Comparison of ENCODE assay signal across 11 cellular contexts in the genomic region with DNA sequence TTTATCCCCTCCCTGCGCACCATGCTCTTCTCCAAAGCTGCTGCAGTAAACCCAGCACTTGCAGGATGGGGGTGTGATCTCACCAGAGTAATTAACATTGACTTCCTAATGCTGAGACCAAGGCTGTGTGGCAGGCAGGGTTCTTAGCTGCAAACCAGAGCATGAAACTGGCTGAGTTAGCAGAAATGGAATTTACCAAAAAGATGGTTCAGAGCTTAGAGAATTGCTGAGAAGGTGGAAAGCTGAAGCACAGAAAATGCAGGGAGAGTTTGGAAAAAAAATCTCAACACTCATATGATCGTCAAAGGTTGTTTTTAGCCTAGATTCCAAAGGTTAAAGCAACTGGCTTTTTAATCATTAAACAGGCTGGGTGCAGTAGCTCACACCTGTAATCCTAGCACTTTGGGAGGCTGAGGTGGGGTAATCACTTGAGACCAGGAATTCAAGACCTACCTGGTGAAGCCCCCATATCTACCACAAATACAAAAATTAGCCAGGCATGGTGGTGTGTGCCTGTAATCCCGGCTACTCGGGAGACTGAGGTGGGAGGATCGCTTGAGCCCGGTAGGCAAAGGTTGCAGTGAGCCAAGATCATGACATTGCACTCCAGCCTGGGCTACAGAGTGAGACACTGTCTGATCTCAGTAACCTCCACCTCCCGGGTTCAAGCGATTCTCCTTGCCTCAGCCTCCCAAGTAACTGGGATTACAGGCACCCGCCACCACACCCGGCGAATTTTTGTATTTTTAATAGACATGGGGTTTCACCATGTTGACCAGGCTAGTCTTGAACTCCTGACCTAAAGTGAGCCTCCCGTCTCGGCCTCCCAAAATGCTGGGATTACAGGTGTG. TPM values are rescaled to one million over a fixed set of nuclear protein-coding genes. Genes with fewer than 3 reads are reported as not detected.
A peak's percentile ranks its signal among the peaks of the same experiment; 100 is the strongest.
DNase-seq lines count a peak whose midpoint lies in the region; ATAC-seq and TF ChIP-seq lines count a peak whose summit lies in the region.
"Had no signal": no experiment of that assay in that cellular context is flagged by ENCODE, and none has a peak within 500 bp of the region (broad histone marks: within the 10 kb centered on the region; RNA-seq: fewer than 3 reads in every experiment).

No MANE protein-coding gene starts in this region.

- H3K4me1 ChIP-seq in stomach = peaks cover 3 to 37% (median 15%) of the 10 kb centered on the region in 4 donors

- POLR2A ChIA-PET in activated B cell treated with CpG ODN at 0.5 μM for 24 hours (lab: Charles Lee) = interaction anchor here (0.9 kb wide), 1 partner anchor 9 kb away, joined by 3 read pairs; no protein-coding TSS in a partner anchor

- CTCF ChIA-PET in activated B cell treated with CpG ODN at 0.5 μM for 24 hours (lab: Charles Lee) = no interaction called here

- TF ChIP-seq EP300 in stomach (IDR thresholded peaks at IDR 0.05) = no peak

- intact Hi-C loops in activated B cell treated with CpG ODN at 0.5 μM for 24 hours (cut with micrococcal nuclease) (no loop called here), stomach (cut with DNase I; ENCODE audit: low total_unique reads) (loop anchor here (10.0 kb wide), 1 partner anchor 46 kb away; the partner anchor contains the start of gene ZC3H7A)

- H3K9me3 ChIP-seq in stomach = no peaks in the 10 kb centered on the region

- ATAC-seq in activated naive CD8-positive, alpha-beta T cell treated with anti-CD3 and anti-CD28 coated beads, Interleukin-2, amount 50 U/mL, for 24 hours = no peak
- ATAC-seq in activated B cell treated with CpG ODN at 0.5 μM for 24 hours (ENCODE audit: low read depth) (no peak), left lobe of liver (peak; percentile 79), HG03095 (IDR thresholded peaks at IDR 0.05; ENCODE audit: unreplicated experiment) (no peak), HG03432 (IDR thresholded peaks at IDR 0.05; ENCODE audit: unreplicated experiment) (no peak)

- H3K4me3 ChIP-seq in stomach = no peak overlapping the region

- peak overlapping the region; percentile 34 for H3K27ac Mint-ChIP-seq in activated naive CD8-positive, alpha-beta T cell
- no peak overlapping the region for H3K27ac Mint-ChIP-seq in activated naive CD8-positive, alpha-beta T cell treated with anti-CD3 and anti-CD28 coated beads, Interleukin-2, amount 50 U/mL, for 24 hours
- H3K27ac Mint-ChIP-seq in activated B cell treated with CpG ODN at 0.5 μM for 24 hours = peak overlapping the region; percentile 6
- H3K27ac Mint-ChIP-seq: HFFc6 had no signal

- peak overlapping the region; percentile 58 to 77 (median 67) for H3K27ac ChIP-seq in stomach

- WGBS in stomach, 5 donors = 52 to 77% (median 68%) methylated on average over 13 of the region's 13 CpGs

- no peak for TF ChIP-seq CTCF in activated B cell treated with CpG ODN at 0.5 μM for 24 hours (IDR thresholded peaks at IDR 0.05)
- no peak for TF ChIP-seq CTCF in stomach (IDR thresholded peaks at IDR 0.05)

- TF ChIP-seq POLR2A in stomach (IDR thresholded peaks at IDR 0.05) = no peak

- no peak for DNase-seq in activated naive CD8-positive, alpha-beta T cell treated with anti-CD3 and anti-CD28 coated beads, Interleukin-2, amount 50 U/mL, for 24 hours
- no peak for DNase-seq in activated B cell treated with CpG ODN at 0.5 μM for 24 hours
- peak; percentile 58 for DNase-seq in left lobe of liver (ENCODE audit: low spot score)
- DNase-seq in stomach = no peak
- no peak for DNase-seq in NCI-H1694 (lab: John Stamatoyannopoulos, UW)
- DNase-seq: HFFc6; NCI-H187 treated with DMSO at 0.1 percent for 48 hours; stimulated activated CD4-positive, alpha-beta T cell treated with anti-CD3 and anti-CD28 coated beads, Interleukin-1b, Interleukin-23, amount 100 ng/mL, for 48 hours had no signal

- H3K27me3 Mint-ChIP-seq in activated naive CD8-positive, alpha-beta T cell = no peaks in the 10 kb centered on the region
- no peaks in the 10 kb centered on the region for H3K27me3 Mint-ChIP-seq in activated naive CD8-positive, alpha-beta T cell treated with anti-CD3 and anti-CD28 coated beads, Interleukin-2, amount 50 U/mL, for 24 hours
- H3K27me3 Mint-ChIP-seq in activated B cell treated with CpG ODN at 0.5 μM for 24 hours = no peaks in the 10 kb centered on the region

- H3K9me3 Mint-ChIP-seq in activated naive CD8-positive, alpha-beta T cell (ENCODE audit: low read depth) = no peaks in the 10 kb centered on the region
- H3K9me3 Mint-ChIP-seq in activated naive CD8-positive, alpha-beta T cell treated with anti-CD3 and anti-CD28 coated beads, Interleukin-2, amount 50 U/mL, for 24 hours = no peaks in the 10 kb centered on the region
- H3K9me3 Mint-ChIP-seq in activated B cell treated with CpG ODN at 0.5 μM for 24 hours = no peaks in the 10 kb centered on the region
- H3K9me3 Mint-ChIP-seq: HFFc6 had no signal

- peaks cover 24 to 59% (median 54%) of the 10 kb centered on the region in 4 donors for H3K36me3 ChIP-seq in stomach

- no peaks in the 10 kb centered on the region for H3K27me3 ChIP-seq in stomach

- H3K4me1 Mint-ChIP-seq in activated naive CD8-positive, alpha-beta T cell (ENCODE audit: low read depth) = peaks cover 9% of the 10 kb centered on the region
- peaks cover 8% of the 10 kb centered on the region for H3K4me1 Mint-ChIP-seq in activated naive CD8-positive, alpha-beta T cell treated with anti-CD3 and anti-CD28 coated beads, Interleukin-2, amount 50 U/mL, for 24 hours
- H3K4me1 Mint-ChIP-seq in activated B cell treated with CpG ODN at 0.5 μM for 24 hours = peaks cover 8% of the 10 kb centered on the region

- peaks cover 9% of the 10 kb centered on the region for H3K36me3 Mint-ChIP-seq in activated naive CD8-positive, alpha-beta T cell
- H3K36me3 Mint-ChIP-seq in activated naive CD8-positive, alpha-beta T cell treated with anti-CD3 and anti-CD28 coated beads, Interleukin-2, amount 50 U/mL, for 24 hours (ENCODE audit: low read depth) = peaks cover 31% of the 10 kb centered on the region
- peaks cover 51% of the 10 kb centered on the region for H3K36me3 Mint-ChIP-seq in activated B cell treated with CpG ODN at 0.5 μM for 24 hours (ENCODE audit: low read depth)

- no peak overlapping the region for H3K4me3 Mint-ChIP-seq in activated naive CD8-positive, alpha-beta T cell
- no peak overlapping the region for H3K4me3 Mint-ChIP-seq in activated naive CD8-positive, alpha-beta T cell treated with anti-CD3 and anti-CD28 coated beads, Interleukin-2, amount 50 U/mL, for 24 hours
- H3K4me3 Mint-ChIP-seq in activated B cell treated with CpG ODN at 0.5 μM for 24 hours = no peak overlapping the region
- H3K4me3 Mint-ChIP-seq: HFFc6 had no signal

RNA-seq across cellular contexts. Expression of gene TXNDC11, which starts 6.0 kb away (rescaled TPM):
- 54.3 and 63.2 TPM in 2 replicates for total RNA-seq in activated B cell treated with CpG ODN at 0.5 μM for 24 hours
- total RNA-seq in left lobe of liver = 49.1 TPM
- 10 to 100 TPM; 24.1 to 72.9 (median 51.1) TPM for total RNA-seq in stomach
- 10 to 100 TPM; 27.0 to 42.9 (median 41.3) TPM for polyA plus RNA-seq in stomach

RNA-seq across cellular contexts. Expression of gene ZC3H7A, which starts 48.4 kb away (rescaled TPM):
- total RNA-seq in activated B cell treated with CpG ODN at 0.5 μM for 24 hours (143 and 163 TPM in 2 replicates), left lobe of liver (20.5 TPM), stomach (100 to 1,000 TPM in 1 of 5 donors, 10 to 100 TPM in 4; 49.1 to 110 (median 92.1) TPM)
- polyA plus RNA-seq in stomach = 10 to 100 TPM; 16.1 to 23.3 (median 20.0) TPM
